In genomic region chr6:45310118-45310788, GRCh38 we compare ENCODE assay signal across 10 cellular contexts. TPM values are rescaled to one million over a fixed set of nuclear protein-coding genes. Genes with fewer than 3 reads are reported as not detected.
DNase-seq lines count a peak whose midpoint lies in the region; ATAC-seq, FAIRE-seq and TF ChIP-seq lines count a peak whose summit lies in the region.
"Had no signal": no experiment of that assay in that cellular context is flagged by ENCODE, and none has a peak within 500 bp of the region (broad histone marks: within the 10 kb centered on the region; RNA-seq: fewer than 3 reads in every experiment).

No MANE protein-coding gene starts in this region.

- no peaks in the 10 kb centered on the region for H3K27me3 Mint-ChIP-seq in T-helper 2 cell treated with Interferon-gamma antibody and Interleukin-4, amounts not matched to agents 5 μg/mL and 100 μg/mL, for 36 hours (ENCODE audit: low read depth)
- H3K27me3 Mint-ChIP-seq in stimulated activated naive CD8-positive, alpha-beta T cell treated with anti-CD3 and anti-CD28 coated beads, Interleukin-15, Interleukin-2, amounts not matched to agents 100 ng/mL and 50 ng/mL, for 24 hours = no peaks in the 10 kb centered on the region

- TF ChIP-seq POLR2A in HepG2 (IDR thresholded peaks at IDR 0.05; ENCODE audit: insufficient read depth in 1 of 2, low read depth in 2 of 2, low read length in 2 of 2) = no peak
- TF ChIP-seq POLR2A in right lobe of liver (IDR thresholded peaks at IDR 0.05) = no peak
- no peak for TF ChIP-seq POLR2A in GM12878 (IDR thresholded peaks at IDR 0.05; ENCODE audit: low read depth, low read length)

- FAIRE-seq in HepG2 (lab: Jason Lieb, UNC) = no peak
- FAIRE-seq in GM12878 (lab: Jason Lieb, UNC) = no peak

- H3K27ac ChIP-seq in HepG2 (ENCODE audit: extremely low read length, insufficient read depth, low read length) (no peak overlapping the region), right lobe of liver (no peak overlapping the region), GM12878 (ENCODE audit: control insufficient read depth, insufficient read depth) (no peak overlapping the region)

- H4K20me1 ChIP-seq in HepG2 (ENCODE audit: insufficient read depth, low read length) = no peaks in the 10 kb centered on the region
- no peaks in the 10 kb centered on the region for H4K20me1 ChIP-seq in GM12878 (ENCODE audit: control insufficient read depth, insufficient read depth)

- H3K4me2 ChIP-seq in HepG2 (ENCODE audit: low read depth, low read length) = no peak overlapping the region
- H3K4me2 ChIP-seq in GM12878 (ENCODE audit: control insufficient read depth, insufficient read depth) = no peak overlapping the region

- peaks cover 78% of the 10 kb centered on the region for H3K9me3 Mint-ChIP-seq in T-helper 2 cell treated with Interferon-gamma antibody and Interleukin-4, amounts not matched to agents 5 μg/mL and 100 μg/mL, for 36 hours
- peaks cover 8% of the 10 kb centered on the region for H3K9me3 Mint-ChIP-seq in stimulated activated naive CD8-positive, alpha-beta T cell treated with anti-CD3 and anti-CD28 coated beads, Interleukin-15, Interleukin-2, amounts not matched to agents 100 ng/mL and 50 ng/mL, for 24 hours

- H3K36me3 Mint-ChIP-seq in T-helper 2 cell treated with Interferon-gamma antibody and Interleukin-4, amounts not matched to agents 5 μg/mL and 100 μg/mL, for 36 hours (ENCODE audit: low read depth) = peaks cover 63% of the 10 kb centered on the region
- H3K36me3 Mint-ChIP-seq in stimulated activated naive CD8-positive, alpha-beta T cell treated with anti-CD3 and anti-CD28 coated beads, Interleukin-15, Interleukin-2, amounts not matched to agents 100 ng/mL and 50 ng/mL, for 24 hours (ENCODE audit: low read depth) = peaks cover 52% of the 10 kb centered on the region

- SMC1A ChIA-PET in GM12878 (lab: Charles Lee; ENCODE audit: uncharacterized antibody, unreplicated experiment) = interaction anchor here (1.1 kb wide), 1 partner anchor 9 kb away, joined by 6 read pairs; no protein-coding TSS in a partner anchor

- intact Hi-C loops in HepG2 (cut with micrococcal nuclease; ENCODE audit: unreplicated experiment) (no loop called here), right lobe of liver (cut with DNase I) (no loop called here), GM12878 (cut with micrococcal nuclease; ENCODE audit: unreplicated experiment) (no loop called here)

- peak overlapping the region; percentile 65 for H3K4me3 Mint-ChIP-seq in T-helper 2 cell treated with Interferon-gamma antibody and Interleukin-4, amounts not matched to agents 5 μg/mL and 100 μg/mL, for 36 hours
- peak overlapping the region; percentile 39 for H3K4me3 Mint-ChIP-seq in stimulated activated naive CD8-positive, alpha-beta T cell treated with anti-CD3 and anti-CD28 coated beads, Interleukin-15, Interleukin-2, amounts not matched to agents 100 ng/mL and 50 ng/mL, for 24 hours

- H3K9ac ChIP-seq in HepG2 (ENCODE audit: insufficient read depth, low read depth, low read length) (no peak overlapping the region), GM12878 (ENCODE audit: control insufficient read depth, insufficient read depth, low read length) (no peak overlapping the region)

- 0 out of 2 replicates have a peak, but pooled peaks have one; percentile 14 for TF ChIP-seq CTCF in HepG2 (CRISPR knock-in tag; IDR thresholded peaks at IDR 0.05)
- TF ChIP-seq CTCF in right lobe of liver (IDR thresholded peaks at IDR 0.05) = no peak
- no peak for TF ChIP-seq CTCF in GM12878 (IDR thresholded peaks at IDR 0.05 in 2 of 3, conservative IDR thresholded peaks at IDR 0.05 in 1 of 3; ENCODE audit: control insufficient read depth in 2 of 3, extremely low read depth in 1 of 3, insufficient read depth in 1 of 3, low read depth in 3 of 3, low read length in 3 of 3)

- DNase-seq in HepG2 (ENCODE audit: low spot score) (no peak), right lobe of liver (no peak), GM12878 (ENCODE audit: low read depth, low spot score) (no peak), NCI-H2029 (lab: John Stamatoyannopoulos, UW) (no peak), NCI-H2227 treated with DMSO at 0.1 percent for 48 hours (lab: John Stamatoyannopoulos, UW) (no peak)
- peak; percentile 20 for DNase-seq in T-helper 2 cell treated with Interferon-gamma antibody and Interleukin-4, amounts not matched to agents 5 μg/mL and 100 μg/mL, for 36 hours (ENCODE audit: low spot score)
- DNase-seq: aorta, NCI-H1417 treated with DMSO at 0.1 percent for 48 hours had no signal

- RAD21 ChIA-PET in GM12878 (lab: Charles Lee; ENCODE audit: unreplicated experiment) = interaction anchor here (0.9 kb wide), 1 partner anchor 56 kb away, joined by 3 read pairs; no protein-coding TSS in a partner anchor

- peak overlapping the region; percentile 80 for H3K27ac Mint-ChIP-seq in T-helper 2 cell treated with Interferon-gamma antibody and Interleukin-4, amounts not matched to agents 5 μg/mL and 100 μg/mL, for 36 hours
- peak overlapping the region; percentile 49 for H3K27ac Mint-ChIP-seq in stimulated activated naive CD8-positive, alpha-beta T cell treated with anti-CD3 and anti-CD28 coated beads, Interleukin-15, Interleukin-2, amounts not matched to agents 100 ng/mL and 50 ng/mL, for 24 hours

- no peaks in the 10 kb centered on the region for H3K27me3 ChIP-seq in HepG2 (ENCODE audit: control insufficient read depth in 1 of 2, insufficient read depth in 2 of 2, low read length in 2 of 2)
- no peaks in the 10 kb centered on the region for H3K27me3 ChIP-seq in right lobe of liver
- no peaks in the 10 kb centered on the region for H3K27me3 ChIP-seq in GM12878 (replicated peaks in 1 of 2; ENCODE audit: control insufficient read depth in 2 of 2, insufficient read depth in 2 of 2, low read length in 1 of 2)

- no peak for TF ChIP-seq EP300 in HepG2 (IDR thresholded peaks at IDR 0.05; ENCODE audit: low read depth in 2 of 2, low read length in 2 of 2)
- no peak for TF ChIP-seq EP300 in HepG2 (CRISPR knock-in tag; IDR thresholded peaks at IDR 0.05; ENCODE audit: borderline replicate concordance)
- no peak for TF ChIP-seq EP300 in GM12878 (IDR thresholded peaks at IDR 0.05; ENCODE audit: borderline replicate concordance in 1 of 2, control insufficient read depth in 1 of 2, low read depth in 2 of 2, low read length in 2 of 2)

- no peaks in the 10 kb centered on the region for H3K9me3 ChIP-seq in HepG2 (ENCODE audit: low read length)
- H3K9me3 ChIP-seq in right lobe of liver = no peaks in the 10 kb centered on the region
- no peaks in the 10 kb centered on the region; the same call in 2 of the 3 replicates for H3K9me3 ChIP-seq in GM12878 (replicated peaks; ENCODE audit: control insufficient read depth, insufficient read depth, low read length)

- no peak overlapping the region for H3K4me3 ChIP-seq in HepG2 (replicated peaks in 1 of 3; ENCODE audit: insufficient read depth in 1 of 3, low read depth in 2 of 3, low read length in 3 of 3)
- H3K4me3 ChIP-seq in right lobe of liver = no peak overlapping the region
- H3K4me3 ChIP-seq in GM12878 = no peak overlapping the region

- CTCF ChIA-PET in HepG2 (lab: Yijun Ruan, JAX; ENCODE audit: low intra/inter-chr PET ratio, low total read pairs) (no interaction called here), GM12878 (lab: Yijun Ruan, JAX) (interaction anchor here (0.9 to 1.4 kb wide), 3 partner anchors 13 to 655 kb away, joined by 3 to 4 read pairs (median 3); no protein-coding TSS in a partner anchor)

- POLR2A ChIA-PET in HepG2 (lab: Yijun Ruan, JAX) (no interaction called here), GM12878 (lab: Charles Lee) (no interaction called here)

- WGBS in HepG2 (ENCODE audit: low lambda C conversion rate) = 97% methylated on average over 7 of the region's 7 CpGs
- WGBS in right lobe of liver (ENCODE audit: insufficient coverage, low coverage, low lambda C conversion rate, missing lambda C conversion rate) = 61% methylated on average over 4 of the region's 7 CpGs
- 44% methylated on average over 7 of the region's 7 CpGs for WGBS in GM12878 (ENCODE audit: insufficient coverage, insufficient replicate concordance, low lambda C conversion rate, missing lambda C conversion rate)

- H3K36me3 ChIP-seq in HepG2 (replicated peaks in 1 of 2; ENCODE audit: control insufficient read depth in 1 of 2, insufficient read depth in 2 of 2, low read length in 2 of 2) (no peaks in the 10 kb centered on the region), right lobe of liver (no peaks in the 10 kb centered on the region), GM12878 (ENCODE audit: control insufficient read depth in 2 of 2, insufficient read depth in 2 of 2, low read length in 1 of 2) (no peaks in the 10 kb centered on the region)

- in situ Hi-C loops in HepG2 (cut with HindIII; ENCODE audit: extremely low pct_ligation_motif_present, low pct_unique_long_range_greater_than_20kb) = no loop called here
- in situ Hi-C loops in GM12878 (cut with MboI) = no loop called here

- H3K79me2 ChIP-seq in HepG2 (ENCODE audit: insufficient read depth, low read length) (no peaks in the 10 kb centered on the region), GM12878 (ENCODE audit: control insufficient read depth, insufficient read depth, low read length) (no peaks in the 10 kb centered on the region)

- BruUV-seq in HepG2 (replicated peaks; lab: Mats Ljungman, UMichigan) = no TSS peak
- no TSS peak for BruUV-seq in GM12878 (replicated peaks; lab: Mats Ljungman, UMichigan)

- H3K4me1 ChIP-seq in HepG2 (ENCODE audit: insufficient read depth, low read length) (no peaks in the 10 kb centered on the region), right lobe of liver (no peaks in the 10 kb centered on the region), GM12878 (ENCODE audit: control insufficient read depth, insufficient read depth, low read length) (no peaks in the 10 kb centered on the region)

- no peak for TF ChIP-seq RAD21 in HepG2 (CRISPR knock-in tag; IDR thresholded peaks at IDR 0.05)
- no peak for TF ChIP-seq RAD21 in GM12878 (IDR thresholded peaks at IDR 0.05; ENCODE audit: insufficient read depth, low read depth, low read length)

- ATAC-seq in HepG2 = no peak
- ATAC-seq in right lobe of liver = no peak
- no peak for ATAC-seq in GM12878
- no peak for ATAC-seq in HG03342 (IDR thresholded peaks at IDR 0.05; ENCODE audit: unreplicated experiment)

- H2AFZ ChIP-seq in HepG2 (ENCODE audit: low read length) = no peak overlapping the region
- H2AFZ ChIP-seq in GM12878 (ENCODE audit: control insufficient read depth, low read depth, low read length) = peak overlapping the region; percentile 28; the same call in 1 of the 2 replicates

- peaks cover 44% of the 10 kb centered on the region for H3K4me1 Mint-ChIP-seq in T-helper 2 cell treated with Interferon-gamma antibody and Interleukin-4, amounts not matched to agents 5 μg/mL and 100 μg/mL, for 36 hours (ENCODE audit: low read depth)
- peaks cover 53% of the 10 kb centered on the region for H3K4me1 Mint-ChIP-seq in stimulated activated naive CD8-positive, alpha-beta T cell treated with anti-CD3 and anti-CD28 coated beads, Interleukin-15, Interleukin-2, amounts not matched to agents 100 ng/mL and 50 ng/mL, for 24 hours (ENCODE audit: low read depth)

RNA-seq across cellular contexts. Expression of gene RUNX2, which starts 17.9 kb away (rescaled TPM):
- total RNA-seq in HepG2 (2016; rRNA removed; fragmentation: Illumina TruSeq; extraction: Trizol) (not detected in 2 replicates), right lobe of liver (under 1 TPM; 0.15 to 0.80 (median 0.43) TPM), GM12878 (2014; rRNA removed) (0.16 and 0.51 TPM in 2 replicates), GM12878 (2014; rRNA removed; fragmentation: Illumina TruSeq; extraction: Trizol) (0.09 TPM in 1 of 2 replicates, not detected in the other), GM12878 (2021) (0.61 and 0.77 TPM in 2 replicates)
- total RNA-seq in HepG2 (2016; cell fraction: cytosol; rRNA removed; fragmentation: Illumina TruSeq; extraction: Trizol; ENCODE audit: low read depth) = not detected in 2 replicates
- total RNA-seq in HepG2 (2016; cell fraction: insoluble cytoplasmic fraction; rRNA removed; fragmentation: Illumina TruSeq; extraction: Trizol) = not detected in 2 replicates
- total RNA-seq in HepG2 (2016; cell fraction: membrane; rRNA removed; fragmentation: Illumina TruSeq; extraction: Trizol) = not detected in 2 replicates
- total RNA-seq in HepG2 (2016; cell fraction: nucleus; rRNA removed; fragmentation: Illumina TruSeq; extraction: Trizol) = not detected in 2 replicates
- polyA plus RNA-seq in HepG2 (2011; rRNA removed) (not detected in 2 replicates), GM12878 (2011; rRNA removed) (0.01 and 0.26 TPM in 2 replicates), GM12878 (2014; fragmentation: Illumina TruSeq; extraction: Trizol) (0.06 and 0.09 TPM in 2 replicates), GM12878 (2014; fragmentation: Nextera tagmentation; extraction: Ambion mirVana) (under 1 TPM; 0.15 to 0.19 TPM), GM12878 (2014; rRNA removed) (0.01 and 0.13 TPM in 2 replicates), GM12878 (2016; fragmentation: Nextera tagmentation; extraction: Ambion mirVana) (not detected)
- polyA plus RNA-seq in HepG2 (2011; cell fraction: cytosol; rRNA removed) = not detected in 2 replicates
- polyA plus RNA-seq in HepG2 (2011; cell fraction: nucleus; rRNA removed) = not detected in 2 replicates
- polyA plus RNA-seq in HepG2 (2012) = not detected in 2 replicates
- not detected in 2 replicates for polyA plus RNA-seq in HepG2 (2016; cell fraction: cytosol; fragmentation: Illumina TruSeq; extraction: Trizol; ENCODE audit: low read depth)
- polyA plus RNA-seq in HepG2 (2016; cell fraction: insoluble cytoplasmic fraction; fragmentation: Illumina TruSeq; extraction: Trizol; ENCODE audit: low read depth) = not detected in 2 replicates
- polyA plus RNA-seq in HepG2 (2016; cell fraction: membrane; fragmentation: Illumina TruSeq; extraction: Trizol; ENCODE audit: low read depth) = not detected in 2 replicates
- polyA plus RNA-seq in HepG2 (2016; cell fraction: nucleus; fragmentation: Illumina TruSeq; extraction: Trizol; ENCODE audit: insufficient read depth, low read depth) = not detected in 2 replicates
- 0.63 TPM in 1 of 2 replicates, not detected in the other for polyA minus RNA-seq in HepG2 (2011; rRNA and poly(A)+ RNA removed; ENCODE audit: low replicate concordance)
- not detected in 2 replicates for polyA minus RNA-seq in HepG2 (2011; cell fraction: cytosol; rRNA and poly(A)+ RNA removed)
- polyA minus RNA-seq in HepG2 (2011; cell fraction: nucleus; rRNA and poly(A)+ RNA removed) = 0.13 TPM in 1 of 2 replicates, not detected in the other
- total RNA-seq in GM12878 (2013; cell fraction: nucleolus; rRNA removed) = 0.10 and 0.24 TPM in 2 replicates
- polyA plus RNA-seq in GM12878 (2011; ENCODE audit: low read depth) = 0.18 TPM
- 0.01 and 0.02 TPM in 2 replicates for polyA plus RNA-seq in GM12878 (2011; cell fraction: cytosol; rRNA removed)
- 0.03 and 0.07 TPM in 2 replicates for polyA plus RNA-seq in GM12878 (2011; cell fraction: nucleus; rRNA removed)
- 0.15 and 0.53 TPM in 2 replicates for polyA plus RNA-seq in GM12878 (2012)
- polyA minus RNA-seq in GM12878 (2011; rRNA and poly(A)+ RNA removed) = not detected in 2 replicates
- polyA minus RNA-seq in GM12878 (2011; cell fraction: cytosol; rRNA and poly(A)+ RNA removed) = not detected in 2 replicates
- 0.12 and 0.38 TPM in 2 replicates for polyA minus RNA-seq in GM12878 (2011; cell fraction: nucleus; rRNA and poly(A)+ RNA removed)

Comparison
In these comparisons a context has a peak if more than half of its experiments do, and no peak if none do; other contexts are left out.
1. Of the 75 proteins assayed by ChIP-seq in both HepG2 and GM12878: peak only in HepG2: CTCF; only in GM12878: none; in both: none; in neither: 74.